In genomic region chr3:151426337-151426648, GRCh38 we compare ENCODE assay signal across 11 cellular contexts. TPM values are rescaled to one million over a fixed set of nuclear protein-coding genes. Genes with fewer than 3 reads are reported as not detected.
A peak's percentile ranks its signal among the peaks of the same experiment; 100 is the strongest.
DNase-seq lines count a peak whose midpoint lies in the region; ATAC-seq and TF ChIP-seq lines count a peak whose summit lies in the region.
"Had no signal": no experiment of that assay in that cellular context is flagged by ENCODE, and none has a peak within 500 bp of the region (broad histone marks: within the 10 kb centered on the region; RNA-seq: fewer than 3 reads in every experiment).

No MANE protein-coding gene starts in this region.

- no peak for TF ChIP-seq CTCF in GM06990 (IDR thresholded peaks at IDR 0.05; ENCODE audit: insufficient read depth, low read length, poor library complexity, severe bottlenecking)
- TF ChIP-seq CTCF in astrocyte of the cerebellum (IDR thresholded peaks at IDR 0.05; ENCODE audit: low read depth, low read length, missing control alignments): peak; percentile 28

- POLR2A ChIA-PET in T-cell (lab: Charles Lee): no interaction called here

- H3K27ac Mint-ChIP-seq in T-cell: no peak overlapping the region

- CTCF ChIA-PET in T-cell (lab: Charles Lee): interaction anchor here in 1 of 2 donors (0.7 kb wide), 1 partner anchor 710 kb away, joined by 3 read pairs; no protein-coding TSS in a partner anchor

- no peaks in the 10 kb centered on the region for H3K27me3 ChIP-seq in GM06990 (replicated peaks; ENCODE audit: control insufficient read depth, insufficient read depth, low read length)

- in situ Hi-C loops in astrocyte of the cerebellum (cut with HindIII; ENCODE audit: low sequenced_read_pairs): no loop called here

- no peaks in the 10 kb centered on the region for H3K36me3 Mint-ChIP-seq in T-cell

- H3K4me3 ChIP-seq in GM06990 (replicated peaks; ENCODE audit: low read depth, low read length) (no peak overlapping the region), astrocyte of the cerebellum (ENCODE audit: low read depth, low read length) (no peak overlapping the region)

- H3K36me3 ChIP-seq in GM06990 (ENCODE audit: control insufficient read depth, insufficient read depth, low read length): no peaks in the 10 kb centered on the region

- no peaks in the 10 kb centered on the region for H3K4me1 Mint-ChIP-seq in T-cell

- no peak overlapping the region for H3K4me3 Mint-ChIP-seq in T-cell

- peaks cover 3 to 4% of the 10 kb centered on the region in 2 donors for H3K27me3 Mint-ChIP-seq in T-cell

- peak; percentile 56 for ATAC-seq in GM19455 (IDR thresholded peaks at IDR 0.05; ENCODE audit: unreplicated experiment)
- ATAC-seq in HG03354 (IDR thresholded peaks at IDR 0.05; ENCODE audit: poor library complexity, severe bottlenecking, unreplicated experiment): peak; percentile 83
- no peak for ATAC-seq in T-cell (replicated peaks in 1 of 4)

- H3K9me3 Mint-ChIP-seq in T-cell: peaks cover 0 to 3% (median 0%) of the 10 kb centered on the region in 3 donors

- DNase-seq in GM06990 (ENCODE audit: extremely low read depth, insufficient read length) (peak; percentile 21), astrocyte of the cerebellum (ENCODE audit: low read depth) (no peak), T-cell (no peak), hypothalamus (lab: John Stamatoyannopoulos, UW) (no peak), retina (no peak)
- DNase-seq in activated CD4-positive, CD25-positive, alpha-beta regulatory T cell (lab: John Stamatoyannopoulos, UW): no peak
- DNase-seq: activated CD4-positive, alpha-beta T cell treated with anti-CD3 and anti-CD28 coated beads, Interleukin-2, amount 50 U/mL, for 48 hours; mammary epithelial cell had no signal

RNA-seq across cellular contexts. Expression of gene IGSF10, which starts 34.6 kb away (rescaled TPM):
- total RNA-seq in T-cell: under 1 TPM in 3 of 5 donors, not detected in 2; 0.03 to 0.15 (median 0.09) TPM
- total RNA-seq: MCF 10A had no signal

RNA-seq across cellular contexts. Expression of gene P2RY12, which starts 41.7 kb away (rescaled TPM):
- total RNA-seq in T-cell: under 1 TPM in 1 of 5 donors, not detected in 4; 0.51 TPM
- total RNA-seq: mammary epithelial cell, MCF 10A had no signal

Comparison
In these comparisons a context has a peak if more than half of its experiments do, and no peak if none do; other contexts are left out.
1. ATAC-seq: peak in GM19455 (single experiment) and HG03354 (single experiment); none in T-cell (0 of 4).